ENCODE assay signal across 11 cellular contexts in genomic region chrX:149510386-149510785, GRCh38. TPM values are rescaled to one million over a fixed set of nuclear protein-coding genes. Genes with fewer than 3 reads are reported as not detected.
DNase-seq lines count a peak whose midpoint lies in the region; ATAC-seq, FAIRE-seq and TF ChIP-seq lines count a peak whose summit lies in the region.
"Had no signal": no experiment of that assay in that cellular context is flagged by ENCODE, and none has a peak within 500 bp of the region (broad histone marks: within the 10 kb centered on the region; RNA-seq: fewer than 3 reads in every experiment).

No MANE protein-coding gene starts in this region.

- no peak overlapping the region for H3K27ac ChIP-seq in astrocyte (ENCODE audit: low read depth, low read length)
- H3K27ac ChIP-seq in prostate gland = no peak overlapping the region

- no peaks in the 10 kb centered on the region for H3K9me3 ChIP-seq in astrocyte (ENCODE audit: insufficient read depth, low read depth, low read length)
- H3K9me3 ChIP-seq in prostate gland = no peaks in the 10 kb centered on the region

- H2AFZ ChIP-seq in astrocyte (ENCODE audit: low read depth, low read length) = no peak overlapping the region

- peak; percentile 54 for FAIRE-seq in astrocyte (lab: Jason Lieb, UNC)
- FAIRE-seq: endometrium, urothelium cell line had no signal

- H3K36me3 ChIP-seq in astrocyte (ENCODE audit: insufficient read depth, low read length) (no peaks in the 10 kb centered on the region), prostate gland (no peaks in the 10 kb centered on the region)

- H3K9ac ChIP-seq in astrocyte (ENCODE audit: low read length) = no peak overlapping the region

- no peaks in the 10 kb centered on the region for H4K20me1 ChIP-seq in astrocyte (ENCODE audit: insufficient read depth, low read length)

- H3K4me3 Mint-ChIP-seq in astrocyte (ENCODE audit: unreplicated experiment) (no peak overlapping the region), nephron (no peak overlapping the region)

- no peaks in the 10 kb centered on the region for H3K79me2 ChIP-seq in astrocyte (ENCODE audit: insufficient read depth, low read length)

- no peak for TF ChIP-seq POLR2A in prostate gland (IDR thresholded peaks at IDR 0.05)

- TF ChIP-seq CTCF in GM12864 (IDR thresholded peaks at IDR 0.05; ENCODE audit: low read depth, low read length, missing control alignments) (peak; percentile 31), astrocyte (IDR thresholded peaks at IDR 0.05; ENCODE audit: insufficient read depth, low read depth, low read length) (no peak), nephron (IDR thresholded peaks at IDR 0.05; ENCODE audit: unreplicated experiment in 3 of 3) (peak in 2 of 3 experiments; percentile 12 to 22), prostate gland (IDR thresholded peaks at IDR 0.05) (no peak)

- peaks cover 14% of the 10 kb centered on the region for H3K4me1 ChIP-seq in astrocyte (ENCODE audit: insufficient read depth, low read length)
- no peaks in the 10 kb centered on the region for H3K4me1 ChIP-seq in prostate gland (replicated peaks)

- peak overlapping the region; percentile 1 for H3K4me2 ChIP-seq in astrocyte (ENCODE audit: low read length)

- H3K4me3 ChIP-seq in GM12864 (ENCODE audit: low read depth, low read length) (no peak overlapping the region), astrocyte (ENCODE audit: insufficient read depth, low read depth, low read length) (no peak overlapping the region), prostate gland (no peak overlapping the region)

- no peaks in the 10 kb centered on the region for H3K27me3 ChIP-seq in astrocyte (ENCODE audit: insufficient read depth, low read length)
- no peaks in the 10 kb centered on the region for H3K27me3 ChIP-seq in prostate gland (replicated peaks; ENCODE audit: insufficient read depth)

- H3K27ac Mint-ChIP-seq in astrocyte (ENCODE audit: unreplicated experiment) (peak overlapping the region; percentile 41), nephron (peak overlapping the region in 1 of 3 experiments; percentile 6)

- peaks cover 3% of the 10 kb centered on the region for H3K4me1 Mint-ChIP-seq in astrocyte (ENCODE audit: low read depth, unreplicated experiment)
- H3K4me1 Mint-ChIP-seq in nephron = peaks cover 10% of the 10 kb centered on the region

- H3K27me3 Mint-ChIP-seq in astrocyte (ENCODE audit: low read depth, unreplicated experiment) = no peaks in the 10 kb centered on the region
- peaks cover 5% of the 10 kb centered on the region for H3K27me3 Mint-ChIP-seq in nephron (ENCODE audit: low read depth)

- no peaks in the 10 kb centered on the region for H3K36me3 Mint-ChIP-seq in astrocyte (ENCODE audit: low read depth, unreplicated experiment)
- no peaks in the 10 kb centered on the region for H3K36me3 Mint-ChIP-seq in nephron (ENCODE audit: low read depth)

- H3K9me3 Mint-ChIP-seq in astrocyte (ENCODE audit: unreplicated experiment) (no peaks in the 10 kb centered on the region), nephron (peaks cover 8% of the 10 kb centered on the region)

- 18% methylated on average over 4 of the region's 4 CpGs for WGBS in prostate gland

- DNase-seq in GM12864 (ENCODE audit: low read depth) = no peak
- no peak for DNase-seq in astrocyte (ENCODE audit: low read depth)
- DNase-seq in prostate gland (ENCODE audit: low spot score) = no peak
- no peak for DNase-seq in NCI-H524 treated with DMSO at 0.1 percent for 48 hours (lab: John Stamatoyannopoulos, UW)
- no peak for DNase-seq in C1 segment of cervical spinal cord (lab: John Stamatoyannopoulos, UW)
- DNase-seq: activated gamma-delta T cell had no signal

- peak; percentile 39 for ATAC-seq in HG02973 (IDR thresholded peaks at IDR 0.05; ENCODE audit: unreplicated experiment)

- intact Hi-C loops in prostate gland (cut with DNase I) = no loop called here

RNA-seq across cellular contexts. Expression of gene IDS, which starts 5.3 kb away (rescaled TPM):
- total RNA-seq in astrocyte (127 and 130 TPM in 2 replicates), prostate gland (10 to 100 TPM; 47.4 to 82.9 TPM)

RNA-seq across cellular contexts. Expression of gene EOLA1, which starts 30.4 kb away (rescaled TPM):
- total RNA-seq in astrocyte (12.4 and 13.6 TPM in 2 replicates), prostate gland (10 to 100 TPM; 13.9 to 17.7 TPM)

RNA-seq across cellular contexts. Expression of gene HSFX3, which starts 39.3 kb away (rescaled TPM):
- total RNA-seq in astrocyte = not detected in 2 replicates
- total RNA-seq in prostate gland = under 1 TPM; 0.50 to 0.74 TPM
- total RNA-seq: lower leg skin had no signal

Comparison
In these comparisons a context has a peak if more than half of its experiments do, and no peak if none do; other contexts are left out.
1. CTCF ChIP-seq: peak in GM12864 (single experiment) and nephron (2 of 3); none in astrocyte (single experiment) and prostate gland (0 of 4).